24 cellular contexts compared by ENCODE assay signal in genomic region chr10:21281765-21282484, GRCh38.
DNase-seq lines count a peak whose midpoint lies in the region; ATAC-seq and TF ChIP-seq lines count a peak whose summit lies in the region.
"Had no signal": no experiment of that assay in that cellular context is flagged by ENCODE, and none has a peak within 500 bp of the region (broad histone marks: within the 10 kb centered on the region; RNA-seq: fewer than 3 reads in every experiment).

No MANE protein-coding gene starts in this region.

- H2BK120ac ChIP-seq in mesendoderm (ENCODE audit: low read depth, low read length): peak overlapping the region; percentile 86

- ATAC-seq in HG02588 (IDR thresholded peaks at IDR 0.05; ENCODE audit: unreplicated experiment) (no peak), GM19397 (IDR thresholded peaks at IDR 0.05; ENCODE audit: unreplicated experiment) (no peak), T-cell (replicated peaks in 1 of 4) (no peak)
- ATAC-seq: activated CD8-positive, alpha-beta T cell treated with anti-CD3 and anti-CD28 coated beads, Interleukin-2, amount 10 ng/mL, durations not matched to agents 7 days and 5 days had no signal

- peak overlapping the region; percentile 0 for H3K4me2 ChIP-seq in mesendoderm (ENCODE audit: low read length)
- no peak overlapping the region for H3K4me2 ChIP-seq in mammary epithelial cell (ENCODE audit: insufficient read depth, low read depth, low read length)

- H3K4me3 Mint-ChIP-seq in Caco-2 (ENCODE audit: unreplicated experiment) (no peak overlapping the region), T-cell (no peak overlapping the region)
- H3K4me3 Mint-ChIP-seq: activated CD8-positive, alpha-beta T cell treated with anti-CD3 and anti-CD28 coated beads, Interleukin-2, amount 10 ng/mL, durations not matched to agents 7 days and 5 days; dendritic cell treated with granulocyte-macrophage colony-stimulating factor and Interleukin-4, amounts not matched to agents 40 ng/mL and 50 ng/mL, for 4 days; type B pancreatic cell had no signal

- peak in 1 of 2 experiments; percentile 29 for DNase-seq in Caco-2
- peak; percentile 99 for DNase-seq in mesendoderm
- DNase-seq in mammary epithelial cell: no peak
- DNase-seq in T-cell: no peak
- DNase-seq: activated CD4-positive, alpha-beta T cell treated with anti-CD3 and anti-CD28 coated beads for 1 hour; activated CD8-positive, alpha-beta T cell treated with anti-CD3 and anti-CD28 coated beads, Interleukin-2, amount 10 ng/mL, durations not matched to agents 7 days and 5 days; activated gamma-delta T cell treated with Interleukin-2 at 50 U/mL for 16 hours; adrenal gland; BE2C; DMS79 treated with DMSO at 0.1 percent for 48 hours; glutamatergic neuron; GM23248; NCI-H1694 treated with DMSO at 0.1 percent for 48 hours; NCI-H345; NCI-H82; occipital lobe; Right ventricle myocardium superior had no signal

- H3K23ac ChIP-seq in mesendoderm (ENCODE audit: low read length): no peak overlapping the region

- H3K9me3 ChIP-seq in Caco-2 (no peaks in the 10 kb centered on the region), HUES64 (ENCODE audit: insufficient read depth, low read depth, low read length) (no peaks in the 10 kb centered on the region), ectodermal cell (ENCODE audit: control insufficient read depth, low read length) (no peaks in the 10 kb centered on the region), mammary epithelial cell (replicated peaks; ENCODE audit: insufficient read depth, low read length) (no peaks in the 10 kb centered on the region)
- H3K9me3 ChIP-seq: adrenal gland, BE2C, right atrium auricular region had no signal

- H3K9me3 Mint-ChIP-seq in Caco-2 (ENCODE audit: unreplicated experiment) (peaks cover 1% of the 10 kb centered on the region), T-cell (no peaks in the 10 kb centered on the region)
- H3K9me3 Mint-ChIP-seq: dendritic cell treated with granulocyte-macrophage colony-stimulating factor and Interleukin-4, amounts not matched to agents 40 ng/mL and 50 ng/mL, for 4 days; type B pancreatic cell had no signal

- POLR2A ChIA-PET in Caco-2 (lab: Charles Lee): interaction anchor here (0.6 kb wide), 1 partner anchor 49 kb away, joined by 3 read pairs; no protein-coding TSS in a partner anchor
- POLR2A ChIA-PET in T-cell (lab: Charles Lee): no interaction called here

- H3K27me3 ChIP-seq in Caco-2 (replicated peaks; ENCODE audit: control insufficient read depth, insufficient read depth, low read length) (no peaks in the 10 kb centered on the region), HUES64 (ENCODE audit: insufficient read depth, low read length) (no peaks in the 10 kb centered on the region), ectodermal cell (ENCODE audit: control insufficient read depth, insufficient read depth, low read length, poor library complexity, severe bottlenecking) (no peaks in the 10 kb centered on the region), mesendoderm (ENCODE audit: insufficient read depth, low read length, poor library complexity) (no peaks in the 10 kb centered on the region), mammary epithelial cell (ENCODE audit: insufficient read depth, low read length) (no peaks in the 10 kb centered on the region)
- H3K27me3 ChIP-seq: adrenal gland, BE2C, right atrium auricular region had no signal

- dilution Hi-C loops in mammary epithelial cell (cut with HindIII; ENCODE audit: low sequenced_read_pairs): no loop called here

- no peak overlapping the region for H2BK15ac ChIP-seq in mesendoderm (replicated peaks; ENCODE audit: low read depth)

- H3K36me3 Mint-ChIP-seq in Caco-2 (ENCODE audit: insufficient read depth, unreplicated experiment) (no peaks in the 10 kb centered on the region), T-cell (no peaks in the 10 kb centered on the region)
- H3K36me3 Mint-ChIP-seq: type B pancreatic cell had no signal

- H3K27me3 Mint-ChIP-seq in Caco-2 (ENCODE audit: insufficient read depth, unreplicated experiment) (no peaks in the 10 kb centered on the region), T-cell (peaks cover 13 to 15% of the 10 kb centered on the region in 2 donors)
- H3K27me3 Mint-ChIP-seq: type B pancreatic cell had no signal

- H3K4me3 ChIP-seq in Caco-2 (ENCODE audit: low read depth, low read length): no peak overlapping the region
- H3K4me3 ChIP-seq in HUES64 (ENCODE audit: low read length): peak overlapping the region; percentile 19; the same call in 1 of the 2 replicates
- H3K4me3 ChIP-seq in ectodermal cell (ENCODE audit: insufficient read depth, low read depth, low read length): no peak overlapping the region
- no peak overlapping the region for H3K4me3 ChIP-seq in mesendoderm (ENCODE audit: low read length)
- H3K4me3 ChIP-seq in mammary epithelial cell (replicated peaks in 1 of 3; ENCODE audit: insufficient read depth in 1 of 3, low read depth in 2 of 3, low read length in 3 of 3): no peak overlapping the region
- H3K4me3 ChIP-seq: adrenal gland, GM23248, right atrium auricular region had no signal

- no peak overlapping the region for H2AFZ ChIP-seq in mammary epithelial cell (ENCODE audit: low read depth, low read length)
- H2AFZ ChIP-seq: GM23248 had no signal

- H2BK5ac ChIP-seq in mesendoderm (ENCODE audit: low read length): peak overlapping the region; percentile 95

- peaks cover 2% of the 10 kb centered on the region for H3K79me1 ChIP-seq in mesendoderm (ENCODE audit: low read length)

- H3K79me2 ChIP-seq in mesendoderm (ENCODE audit: control insufficient read depth, insufficient read depth, low read length): peaks cover 6% of the 10 kb centered on the region
- no peaks in the 10 kb centered on the region for H3K79me2 ChIP-seq in mammary epithelial cell (ENCODE audit: insufficient read depth, low read length)

- H3K4me1 ChIP-seq in Caco-2 (peaks cover 37% of the 10 kb centered on the region), HUES64 (ENCODE audit: insufficient read depth, low read length) (peaks cover 63% of the 10 kb centered on the region), ectodermal cell (ENCODE audit: control insufficient read depth, insufficient read depth, low read length) (peaks cover 27% of the 10 kb centered on the region), mesendoderm (ENCODE audit: control insufficient read depth, low read depth, low read length) (peaks cover 20% of the 10 kb centered on the region), mammary epithelial cell (ENCODE audit: insufficient read depth, low read length) (peaks cover 4% of the 10 kb centered on the region)
- H3K4me1 ChIP-seq: BE2C, right atrium auricular region had no signal

- BruUV-seq in Caco-2 (replicated peaks; lab: Mats Ljungman, UMichigan): no TSS peak
- no TSS peak for BruUV-seq in mammary epithelial cell (replicated peaks; lab: Mats Ljungman, UMichigan)

- CTCF ChIA-PET in Caco-2 (lab: Charles Lee) (interaction anchor here (0.7 to 1.9 kb wide), 3 partner anchors 12 to 214 kb away, joined by 3 to 6 read pairs (median 3); no protein-coding TSS in a partner anchor), mammary epithelial cell (lab: Charles Lee; ENCODE audit: low non-redundant PET) (no interaction called here), T-cell (lab: Charles Lee) (interaction anchor here in 1 of 2 donors (0.7 kb wide), 1 partner anchor 17 kb away, joined by 4 read pairs; no protein-coding TSS in a partner anchor)

- H4K8ac ChIP-seq in mesendoderm (ENCODE audit: low read depth, low read length): no peak overlapping the region

- H3K4me1 Mint-ChIP-seq in Caco-2 (ENCODE audit: low read depth, unreplicated experiment) (peaks cover 50% of the 10 kb centered on the region), T-cell (peaks cover 0 to 7% (median 0%) of the 10 kb centered on the region in 3 donors)

- intact Hi-C loops in Caco-2 (cut with micrococcal nuclease; ENCODE audit: unreplicated experiment): no loop called here
- intact Hi-C loops in mammary epithelial cell (cut with micrococcal nuclease): no loop called here

- H3K27ac ChIP-seq in HUES64 (ENCODE audit: low read depth, low read length) (peak overlapping the region; percentile 98), ectodermal cell (ENCODE audit: insufficient read depth, low read depth, low read length, poor library complexity, severe bottlenecking) (peak overlapping the region; percentile 74), mesendoderm (ENCODE audit: low read depth, low read length) (peak overlapping the region; percentile 94), mammary epithelial cell (ENCODE audit: insufficient read depth, low read depth, low read length) (no peak overlapping the region)
- H3K27ac ChIP-seq: adrenal gland, GM23248, right atrium auricular region had no signal

- no peaks in the 10 kb centered on the region for H4K20me1 ChIP-seq in mammary epithelial cell (ENCODE audit: insufficient read depth, low read length)

- peak overlapping the region; percentile 95 for H3K18ac ChIP-seq in mesendoderm (ENCODE audit: low read length)

- H3K27ac Mint-ChIP-seq in Caco-2 (ENCODE audit: unreplicated experiment) (peak overlapping the region; percentile 35), T-cell (no peak overlapping the region)
- H3K27ac Mint-ChIP-seq: activated CD8-positive, alpha-beta T cell treated with anti-CD3 and anti-CD28 coated beads, Interleukin-2, amount 10 ng/mL, durations not matched to agents 7 days and 5 days; dendritic cell treated with granulocyte-macrophage colony-stimulating factor and Interleukin-4, amounts not matched to agents 40 ng/mL and 50 ng/mL, for 4 days; type B pancreatic cell had no signal

- in situ Hi-C loops in mammary epithelial cell (cut with MboI; ENCODE audit: low sequenced_read_pairs in 2 of 2): loop anchor here (25.0 kb wide), 2 partner anchors 455 to 655 kb away; no protein-coding TSS in a partner anchor

- no peaks in the 10 kb centered on the region for H3K36me3 ChIP-seq in Caco-2 (ENCODE audit: control insufficient read depth, insufficient read depth, low read length)
- no peaks in the 10 kb centered on the region for H3K36me3 ChIP-seq in HUES64 (ENCODE audit: insufficient read depth, low read length)
- no peaks in the 10 kb centered on the region for H3K36me3 ChIP-seq in ectodermal cell (ENCODE audit: control insufficient read depth, insufficient read depth, low read length)
- H3K36me3 ChIP-seq in mesendoderm (ENCODE audit: control insufficient read depth, insufficient read depth, low read length): no peaks in the 10 kb centered on the region
- H3K36me3 ChIP-seq in mammary epithelial cell (ENCODE audit: insufficient read depth, low read length): no peaks in the 10 kb centered on the region
- H3K36me3 ChIP-seq: adrenal gland, BE2C, right atrium auricular region had no signal

- 2% methylated on average over 7 of the region's 8 CpGs for WGBS in HUES64
- WGBS in ectodermal cell, 2 experiments: 6 to 9% methylated on average over 6 to 8 of the region's 8 CpGs
- no CpG with 5 or more reads among the region's 8 CpGs for WGBS in mesendoderm (ENCODE audit: extremely low coverage, insufficient coverage, low lambda C conversion rate)
- 85% methylated on average over 8 of the region's 8 CpGs for WGBS in mammary epithelial cell (ENCODE audit: low coverage, missing lambda C conversion rate)

- H3K56ac ChIP-seq in mesendoderm (ENCODE audit: low read length): peak overlapping the region; percentile 88

- H2AK5ac ChIP-seq in mesendoderm (ENCODE audit: low read length): peak overlapping the region; percentile 4

- H4K5ac ChIP-seq in mesendoderm (ENCODE audit: low read length): no peak overlapping the region

- H3K4ac ChIP-seq in mesendoderm (ENCODE audit: low read depth, low read length): peak overlapping the region; percentile 98

- H3K9ac ChIP-seq in HUES64 (ENCODE audit: low read depth, low read length): peak overlapping the region; percentile 41
- H3K9ac ChIP-seq in mesendoderm (ENCODE audit: low read length): peak overlapping the region; percentile 48
- no peak overlapping the region for H3K9ac ChIP-seq in mammary epithelial cell (ENCODE audit: insufficient read depth, low read length)
- H3K9ac ChIP-seq: GM23248 had no signal

- TF ChIP-seq CTCF in Caco-2 (IDR thresholded peaks at IDR 0.05; ENCODE audit: insufficient read depth in 1 of 2, low read depth in 1 of 2, low read length in 1 of 2, severe bottlenecking in 1 of 2, unreplicated experiment in 1 of 2): no peak
- TF ChIP-seq CTCF in mammary epithelial cell (conservative IDR thresholded peaks at IDR 0.05 in 1 of 2, IDR thresholded peaks at IDR 0.05 in 1 of 2; ENCODE audit: extremely low read depth in 1 of 2, insufficient read depth in 1 of 2, low read depth in 1 of 2, low read length in 2 of 2): no peak
